21 cellular contexts compared by ENCODE assay signal in genomic region chr3:32184187-32184730, GRCh38. TPM values are rescaled to one million over a fixed set of nuclear protein-coding genes. Genes with fewer than 3 reads are reported as not detected.
DNase-seq lines count a peak whose midpoint lies in the region; TF ChIP-seq lines count a peak whose summit lies in the region.
"Had no signal": no experiment of that assay in that cellular context is flagged by ENCODE, and none has a peak within 500 bp of the region (broad histone marks: within the 10 kb centered on the region; RNA-seq: fewer than 3 reads in every experiment).

No MANE protein-coding gene starts in this region.

- H3K4me2 ChIP-seq in GM23248 (ENCODE audit: unreplicated experiment): peak overlapping the region; percentile 25
- H3K4me2 ChIP-seq: KMS-11 had no signal

- intact Hi-C loops in activated CD4-positive, alpha-beta T cell treated with anti-CD3 and anti-CD28 coated beads, Interleukin-2, amount 10 ng/mL, durations not matched to agents 24 days and 14 days (cut with micrococcal nuclease): no loop called here

- CTCF ChIA-PET in BJ (lab: Yijun Ruan, JAX): no interaction called here

- no peak overlapping the region for H3K27ac ChIP-seq in GM23248
- H3K27ac ChIP-seq: KMS-11 had no signal

- no peaks in the 10 kb centered on the region for H3K4me1 Mint-ChIP-seq in activated CD4-positive, alpha-beta T cell treated with anti-CD3 and anti-CD28 coated beads, Interleukin-2, amount 10 ng/mL, durations not matched to agents 24 days and 14 days
- H3K4me1 Mint-ChIP-seq: CD14-positive monocyte had no signal

- no peaks in the 10 kb centered on the region for H3K4me1 ChIP-seq in GM23248 (ENCODE audit: insufficient read depth)

- no peaks in the 10 kb centered on the region for H3K79me2 ChIP-seq in GM23248 (ENCODE audit: insufficient read depth)

- TF ChIP-seq CTCF in BJ (IDR thresholded peaks at IDR 0.05; ENCODE audit: insufficient read depth, low read depth, low read length): no peak

- no peak overlapping the region for H3K4me3 Mint-ChIP-seq in activated CD4-positive, alpha-beta T cell treated with anti-CD3 and anti-CD28 coated beads, Interleukin-2, amount 10 ng/mL, durations not matched to agents 24 days and 14 days
- H3K4me3 Mint-ChIP-seq: CD14-positive monocyte had no signal

- H3K9ac ChIP-seq in GM23248: no peak overlapping the region
- H3K9ac ChIP-seq: KMS-11 had no signal

- no peaks in the 10 kb centered on the region; the same call in 1 of the 2 replicates for H3K27me3 ChIP-seq in BJ (ENCODE audit: control insufficient read depth, insufficient read depth, low read length)
- peaks cover 74% of the 10 kb centered on the region for H3K27me3 ChIP-seq in GM23248 (replicated peaks; ENCODE audit: insufficient read depth)

- H3K36me3 Mint-ChIP-seq in activated CD4-positive, alpha-beta T cell treated with anti-CD3 and anti-CD28 coated beads, Interleukin-2, amount 10 ng/mL, durations not matched to agents 24 days and 14 days (ENCODE audit: low read depth): no peaks in the 10 kb centered on the region
- H3K36me3 Mint-ChIP-seq: CD14-positive monocyte had no signal

- H3K36me3 ChIP-seq in BJ (ENCODE audit: control insufficient read depth, insufficient read depth, low read length) (no peaks in the 10 kb centered on the region), GM23248 (ENCODE audit: low read depth) (no peaks in the 10 kb centered on the region)

- 1 to 4% methylated on average over 3 of the region's 3 CpGs for WGBS in GM23248 (ENCODE audit: low coverage in 1 of 2, low lambda C conversion rate in 2 of 2, missing lambda C conversion rate in 2 of 2), 2 experiments

- no peak overlapping the region for H3K27ac Mint-ChIP-seq in activated CD4-positive, alpha-beta T cell treated with anti-CD3 and anti-CD28 coated beads, Interleukin-2, amount 10 ng/mL, durations not matched to agents 24 days and 14 days
- H3K27ac Mint-ChIP-seq: CD14-positive monocyte had no signal

- in situ Hi-C loops in GM23248 (cut with MboI): no loop called here

- H3K27me3 Mint-ChIP-seq in activated CD4-positive, alpha-beta T cell treated with anti-CD3 and anti-CD28 coated beads, Interleukin-2, amount 10 ng/mL, durations not matched to agents 24 days and 14 days: peaks cover 34% of the 10 kb centered on the region

- DNase-seq in BJ (ENCODE audit: low read depth) (peak; percentile 1), GM23248 (peak; percentile 62), astrocyte of the hippocampus (ENCODE audit: low read depth, low spot score) (peak; percentile 81), renal cortical epithelial cell (ENCODE audit: low read depth) (peak; percentile 6), NCI-H748 treated with DMSO at 0.1 percent for 48 hours (lab: John Stamatoyannopoulos, UW) (no peak), NCI-H2171 (lab: John Stamatoyannopoulos, UW) (no peak), kidney tubule cell (ENCODE audit: low spot score) (no peak)
- no peak for DNase-seq in activated CD4-positive, alpha-beta T cell treated with anti-CD3 and anti-CD28 coated beads, Interleukin-2, amount 10 ng/mL, durations not matched to agents 24 days and 14 days
- DNase-seq: ACHN, DMS53, IMR-90, MV-4-11, NCI-H1694, NCI-H2081, NCI-H2171 treated with DMSO at 0.1 percent for 48 hours, NCI-H526, PC-3, Right ventricle myocardium superior had no signal

- no peaks in the 10 kb centered on the region for H3K9me3 Mint-ChIP-seq in activated CD4-positive, alpha-beta T cell treated with anti-CD3 and anti-CD28 coated beads, Interleukin-2, amount 10 ng/mL, durations not matched to agents 24 days and 14 days
- H3K9me3 Mint-ChIP-seq: CD14-positive monocyte had no signal

- H4K20me1 ChIP-seq in GM23248 (ENCODE audit: insufficient read depth): no peaks in the 10 kb centered on the region

- no peaks in the 10 kb centered on the region for H3K9me3 ChIP-seq in GM23248 (ENCODE audit: low read depth)

- POLR2A ChIA-PET in BJ (lab: Charles Lee): no interaction called here

- H3K9me2 ChIP-seq in GM23248 (ENCODE audit: insufficient read depth): no peaks in the 10 kb centered on the region

- H2AFZ ChIP-seq in GM23248: no peak overlapping the region

- no peaks in the 10 kb centered on the region for H3F3A ChIP-seq in GM23248 (ENCODE audit: insufficient read depth)

- no peak overlapping the region for H3K4me3 ChIP-seq in BJ (ENCODE audit: low read depth, low read length)
- H3K4me3 ChIP-seq in GM23248: no peak overlapping the region

RNA-seq across cellular contexts. Expression of gene CMTM8, which starts 54.2 kb away (rescaled TPM):
- polyA plus RNA-seq in BJ (2011; rRNA removed) (0.18 and 0.39 TPM in 2 replicates), GM23248 (2016; fragmentation: Nextera tagmentation; extraction: Ambion mirVana) (not detected in 2 replicates)
- not detected in 2 replicates for polyA minus RNA-seq in BJ (2011; rRNA and poly(A)+ RNA removed)
- total RNA-seq in GM23248 (2014; rRNA removed; shearing (Covaris generic)): not detected in 2 replicates
- 1.6 and 2.6 TPM in 2 replicates for total RNA-seq in renal cortical epithelial cell
- 4.8 and 5.5 TPM in 2 replicates for total RNA-seq in activated CD4-positive, alpha-beta T cell treated with anti-CD3 and anti-CD28 coated beads, Interleukin-2, amount 10 ng/mL, durations not matched to agents 24 days and 14 days
- total RNA-seq: IMR-90, RPMI7951 had no signal

Comparison
In these comparisons a context has a peak if more than half of its experiments do, and no peak if none do; other contexts are left out.
1. DNase-seq: peak in BJ (single experiment), GM23248 (single experiment), astrocyte of the hippocampus (single experiment) and renal cortical epithelial cell (single experiment); none in activated CD4-positive, alpha-beta T cell treated with anti-CD3 and anti-CD28 coated beads, Interleukin-2, amount 10 ng/mL, durations not matched to agents 24 days and 14 days (single experiment), NCI-H748 treated with DMSO at 0.1 percent for 48 hours (single experiment), NCI-H2171 (single experiment) and kidney tubule cell (single experiment).